25 cellular contexts compared by ENCODE assay signal in genomic region chr3:110684436-110684835, GRCh38.
DNase-seq lines count a peak whose midpoint lies in the region; ATAC-seq, FAIRE-seq and TF ChIP-seq lines count a peak whose summit lies in the region.
"Had no signal": no experiment of that assay in that cellular context is flagged by ENCODE, and none has a peak within 500 bp of the region (broad histone marks: within the 10 kb centered on the region; RNA-seq: fewer than 3 reads in every experiment).

No MANE protein-coding gene starts in this region.

- no TSS peak for BruUV-seq in endothelial cell of umbilical vein (replicated peaks; lab: Mats Ljungman, UMichigan)

- CTCF ChIA-PET in endothelial cell of umbilical vein (lab: Charles Lee) = interaction anchor here (0.7 kb wide), 1 partner anchor 33 kb away, joined by 3 read pairs; no protein-coding TSS in a partner anchor

- peaks cover 38% of the 10 kb centered on the region for H3K36me3 Mint-ChIP-seq in GM23338 (ENCODE audit: low read depth)
- H3K36me3 Mint-ChIP-seq: CD4-positive, alpha-beta memory T cell had no signal

- H3K9me2 ChIP-seq in GM23338 (ENCODE audit: insufficient read depth) = peaks cover 5% of the 10 kb centered on the region
- no peaks in the 10 kb centered on the region for H3K9me2 ChIP-seq in Loucy (replicated peaks; ENCODE audit: low read depth, low read length)

- H3K4me3 Mint-ChIP-seq in GM23338 = no peak overlapping the region
- H3K4me3 Mint-ChIP-seq: CD4-positive, alpha-beta memory T cell had no signal

- POLR2A ChIA-PET in endothelial cell of umbilical vein (lab: Charles Lee) = no interaction called here

- H3K27ac ChIP-seq in GM23338 (ENCODE audit: low read depth) (peak overlapping the region; percentile 96), endothelial cell of umbilical vein (ENCODE audit: insufficient read depth, low read depth, low read length) (no peak overlapping the region)
- H3K27ac ChIP-seq: SJCRH30 had no signal

- peak overlapping the region; percentile 77 for H3K27ac Mint-ChIP-seq in GM23338
- H3K27ac Mint-ChIP-seq: CD4-positive, alpha-beta memory T cell had no signal

- peaks cover 6% of the 10 kb centered on the region for H3K9me3 Mint-ChIP-seq in GM23338

- H3K9ac ChIP-seq in Loucy (ENCODE audit: low read depth, low read length, poor library complexity, severe bottlenecking) = no peak overlapping the region
- H3K9ac ChIP-seq in endothelial cell of umbilical vein (replicated peaks; ENCODE audit: extremely low read depth, insufficient read depth, low read length) = no peak overlapping the region

- H2AFZ ChIP-seq in GM23338 = no peak overlapping the region
- no peak overlapping the region for H2AFZ ChIP-seq in Loucy (ENCODE audit: low read length)
- no peak overlapping the region for H2AFZ ChIP-seq in endothelial cell of umbilical vein (ENCODE audit: low read depth, low read length)

- dilution Hi-C loops in endothelial cell of umbilical vein (cut with MboI; ENCODE audit: extremely low pct_ligation_motif_present, low sequenced_read_pairs) = no loop called here

- FAIRE-seq in endothelial cell of umbilical vein (lab: Jason Lieb, UNC) (no peak), RCC 7860 (lab: Jason Lieb, UNC) (no peak)
- FAIRE-seq: A204.1, GM12891 had no signal

- H3K9me1 ChIP-seq in endothelial cell of umbilical vein (replicated peaks; ENCODE audit: control insufficient read depth, extremely low read depth, insufficient read depth, low read length) = no peaks in the 10 kb centered on the region

- H3K4me1 Mint-ChIP-seq in GM23338 = peaks cover 47% of the 10 kb centered on the region

- H3K4me1 ChIP-seq in GM23338 (ENCODE audit: insufficient read depth) (peaks cover 40% of the 10 kb centered on the region), Loucy (ENCODE audit: insufficient read depth, low read length, poor library complexity, severe bottlenecking) (peaks cover 13% of the 10 kb centered on the region), endothelial cell of umbilical vein (ENCODE audit: control insufficient read depth, extremely low read depth, insufficient read depth, low read length) (peaks cover 9% of the 10 kb centered on the region)
- H3K4me1 ChIP-seq: Caco-2, SJCRH30 had no signal

- no peaks in the 10 kb centered on the region for H3K27me3 Mint-ChIP-seq in GM23338 (ENCODE audit: insufficient read depth, low read depth, poor library complexity)

- DNase-seq in GM23338 (ENCODE audit: low spot score) (no peak), endothelial cell of umbilical vein (ENCODE audit: low read depth, low spot score) (peak; percentile 15), SW480 (ENCODE audit: low spot score) (no peak), RCC 7860 (ENCODE audit: low spot score) (no peak), NOMO-1 (lab: John Stamatoyannopoulos, UW; ENCODE audit: unreplicated experiment in 2 of 2) (no peak), COLO829 (ENCODE audit: low spot score) (no peak)
- DNase-seq: C1 segment of cervical spinal cord; Caco-2; CD4-positive, alpha-beta memory T cell; DMS 273 treated with DMSO at 0.1 percent for 48 hours; DMS79; GF-D8; H7; NCI-H1105; NCI-H1436 treated with DMSO at 0.1 percent for 48 hours; NCI-H187 treated with DMSO at 0.1 percent for 48 hours; NCI-H2171 treated with DMSO at 0.1 percent for 48 hours; NCI-H774; PC-3; SJCRH30 had no signal

- H4K20me1 ChIP-seq in GM23338 (replicated peaks; ENCODE audit: insufficient read depth) = no peaks in the 10 kb centered on the region
- H4K20me1 ChIP-seq in Loucy (ENCODE audit: insufficient read depth, low read length, poor library complexity, severe bottlenecking) = no peaks in the 10 kb centered on the region
- no peaks in the 10 kb centered on the region for H4K20me1 ChIP-seq in endothelial cell of umbilical vein (replicated peaks; ENCODE audit: control insufficient read depth, extremely low read depth, insufficient read depth, low read length)

- H3K4me3 ChIP-seq in GM23338 (no peak overlapping the region), Loucy (ENCODE audit: low read length, poor library complexity, severe bottlenecking) (no peak overlapping the region), endothelial cell of umbilical vein (replicated peaks in 1 of 3; ENCODE audit: insufficient read depth in 1 of 3, low read depth in 1 of 3, low read length in 3 of 3) (no peak overlapping the region)
- H3K4me3 ChIP-seq: SJCRH30 had no signal

- peak overlapping the region; percentile 10 for H3K4me2 ChIP-seq in GM23338
- H3K4me2 ChIP-seq in Loucy (ENCODE audit: low read depth, low read length, poor library complexity, severe bottlenecking) = peak overlapping the region; percentile 5
- H3K4me2 ChIP-seq in endothelial cell of umbilical vein (ENCODE audit: insufficient read depth, low read length) = no peak overlapping the region

- H3K9me3 ChIP-seq in Loucy (ENCODE audit: insufficient read depth, low read depth, low read length) (no peaks in the 10 kb centered on the region), endothelial cell of umbilical vein (replicated peaks; ENCODE audit: control insufficient read depth, insufficient read depth, low read length) (no peaks in the 10 kb centered on the region)
- H3K9me3 ChIP-seq: Caco-2, SJCRH30 had no signal

- no peaks in the 10 kb centered on the region for H3K79me2 ChIP-seq in GM23338 (replicated peaks; ENCODE audit: insufficient read depth)
- H3K79me2 ChIP-seq in Loucy (ENCODE audit: insufficient read depth, low read length) = no peaks in the 10 kb centered on the region
- H3K79me2 ChIP-seq in endothelial cell of umbilical vein (ENCODE audit: control insufficient read depth, insufficient read depth, low read length) = no peaks in the 10 kb centered on the region

- ATAC-seq in GM23338 = no peak
- ATAC-seq: PC-3, Right ventricle myocardium inferior, SK-N-SH treated with all-trans-retinoic acid at 6 μM for 48 hours had no signal

- TF ChIP-seq POLR2A in endothelial cell of umbilical vein (IDR thresholded peaks at IDR 0.05; ENCODE audit: low read depth, low read length) = no peak

- no peak for TF ChIP-seq CTCF in GM23338 (conservative IDR thresholded peaks at IDR 0.05; ENCODE audit: low read depth in 2 of 2)
- TF ChIP-seq CTCF in Loucy (conservative IDR thresholded peaks at IDR 0.05; ENCODE audit: low read length) = no peak
- no peak for TF ChIP-seq CTCF in endothelial cell of umbilical vein (IDR thresholded peaks at IDR 0.05; ENCODE audit: extremely low read depth in 1 of 2, insufficient read depth in 1 of 2, low read depth in 1 of 2, low read length in 2 of 2)

- H3K27me3 ChIP-seq in GM23338 (ENCODE audit: insufficient read depth) = no peaks in the 10 kb centered on the region
- no peaks in the 10 kb centered on the region for H3K27me3 ChIP-seq in Loucy (ENCODE audit: insufficient read depth, low read length, poor library complexity, severe bottlenecking)
- H3K27me3 ChIP-seq in endothelial cell of umbilical vein (ENCODE audit: control insufficient read depth in 2 of 2, insufficient read depth in 2 of 2, low read length in 2 of 2) = no peaks in the 10 kb centered on the region

- H3F3A ChIP-seq in GM23338 (replicated peaks; ENCODE audit: low read depth) = peaks cover 8% of the 10 kb centered on the region; the same call in 1 of the 2 replicates
- H3F3A ChIP-seq in Loucy (ENCODE audit: low read depth) = no peaks in the 10 kb centered on the region

- H3K36me3 ChIP-seq in GM23338 (ENCODE audit: insufficient read depth) (no peaks in the 10 kb centered on the region), Loucy (ENCODE audit: insufficient read depth, low read length) (no peaks in the 10 kb centered on the region), endothelial cell of umbilical vein (ENCODE audit: control insufficient read depth in 2 of 2, extremely low read depth in 1 of 2, insufficient read depth in 2 of 2, low read length in 2 of 2) (no peaks in the 10 kb centered on the region)
- H3K36me3 ChIP-seq: SJCRH30 had no signal

- intact Hi-C loops in endothelial cell of umbilical vein (cut with micrococcal nuclease) = no loop called here

TF ChIP-seq in endothelial cell of umbilical vein, 7 proteins besides CTCF, POLR2A, EP300 and RAD21:
- TF ChIP-seq MYC (IDR thresholded peaks at IDR 0.05; ENCODE audit: low read depth, low read length) = no peak
- TF ChIP-seq JUN (IDR thresholded peaks at IDR 0.05; ENCODE audit: borderline replicate concordance, insufficient read depth, insufficient read length, low read depth) = no peak
- no peak for TF ChIP-seq GATA2 (IDR thresholded peaks at IDR 0.05; ENCODE audit: insufficient read depth, insufficient read length, low read depth, low read length)
- peak; percentile 39 for TF ChIP-seq FOS (IDR thresholded peaks at IDR 0.05; ENCODE audit: borderline replicate concordance, insufficient read depth, low read length)
- no peak for TF ChIP-seq EZH2 (IDR thresholded peaks at IDR 0.05; ENCODE audit: borderline replicate concordance, low read depth, low read length, severe bottlenecking)
- TF ChIP-seq POLR2AphosphoS5 (IDR thresholded peaks at IDR 0.05; ENCODE audit: insufficient read depth, low read depth, low read length) = no peak
- no peak for TF ChIP-seq MAX (IDR thresholded peaks at IDR 0.05; ENCODE audit: insufficient read depth, insufficient read length)
